In genomic region chr11:59857444-59858434, GRCh38 we compare ENCODE assay signal across 11 cellular contexts. TPM values are rescaled to one million over a fixed set of nuclear protein-coding genes. Genes with fewer than 3 reads are reported as not detected.
A peak's percentile ranks its signal among the peaks of the same experiment; 100 is the strongest.
DNase-seq lines count a peak whose midpoint lies in the region; ATAC-seq, FAIRE-seq and TF ChIP-seq lines count a peak whose summit lies in the region.
"Had no signal": no experiment of that assay in that cellular context is flagged by ENCODE, and none has a peak within 500 bp of the region (broad histone marks: within the 10 kb centered on the region; RNA-seq: fewer than 3 reads in every experiment).

No MANE protein-coding gene starts in this region.

- H3K27ac ChIP-seq in keratinocyte (ENCODE audit: control insufficient read depth, insufficient read depth, low read length) = peak overlapping the region; percentile 44
- no peak overlapping the region for H3K27ac ChIP-seq in right lobe of liver
- H3K27ac ChIP-seq: prostate gland had no signal

- 60% methylated on average over 10 of the region's 10 CpGs for WGBS in right lobe of liver (ENCODE audit: insufficient coverage, low coverage, low lambda C conversion rate, missing lambda C conversion rate)

- no peak for TF ChIP-seq CTCF in keratinocyte (optimal IDR thresholded peaks at IDR 0.05 in 1 of 3, IDR thresholded peaks at IDR 0.05 in 1 of 3, conservative IDR thresholded peaks at IDR 0.05 in 1 of 3; ENCODE audit: extremely low read depth in 1 of 3, insufficient read depth in 2 of 3, low read length in 3 of 3)
- TF ChIP-seq CTCF in GM13977 (IDR thresholded peaks at IDR 0.05; ENCODE audit: extremely low read depth, insufficient read depth, missing control alignments) = no peak
- no peak for TF ChIP-seq CTCF in right lobe of liver (IDR thresholded peaks at IDR 0.05)

- no peak for ATAC-seq in right lobe of liver

- H3K4me1 ChIP-seq in keratinocyte (ENCODE audit: control insufficient read depth, extremely low read depth, insufficient read depth, low read length) (peaks cover 22% of the 10 kb centered on the region), right lobe of liver (no peaks in the 10 kb centered on the region)
- H3K4me1 ChIP-seq: prostate gland had no signal

- no peak for TF ChIP-seq POLR2A in right lobe of liver (IDR thresholded peaks at IDR 0.05)

- H3K27me3 ChIP-seq in keratinocyte (ENCODE audit: control insufficient read depth, extremely low read depth, insufficient read depth, low read length) (no peaks in the 10 kb centered on the region), right lobe of liver (no peaks in the 10 kb centered on the region)

- no peaks in the 10 kb centered on the region for H3K9me1 ChIP-seq in keratinocyte (ENCODE audit: control insufficient read depth, extremely low read depth, insufficient read depth, low read length)

- H3K9ac ChIP-seq in keratinocyte (ENCODE audit: control insufficient read depth, extremely low read depth, insufficient read depth, low read length) = no peak overlapping the region

- dilution Hi-C loops in keratinocyte (cut with MboI; ENCODE audit: extremely low pct_ligation_motif_present, low sequenced_read_pairs) = no loop called here

- peak overlapping the region; percentile 2 for H2AFZ ChIP-seq in keratinocyte (ENCODE audit: control insufficient read depth, low read length)

- DNase-seq in DMS53 (lab: John Stamatoyannopoulos, UW) (peak; percentile 65), HUDEP-2 (lab: John Stamatoyannopoulos, UW; ENCODE audit: unreplicated experiment in 76 of 76) (peak in 54 of 76 experiments; percentile 4 to 89 (median 66)), keratinocyte (ENCODE audit: low read depth, low spot score) (peak; percentile 32), amniotic stem cell (lab: John Stamatoyannopoulos, UW) (no peak), GM13977 (ENCODE audit: low spot score) (no peak), NCI-H510A treated with DMSO at 0.1 percent for 48 hours (lab: John Stamatoyannopoulos, UW) (no peak), right lobe of liver (no peak)
- DNase-seq in activated CD4-positive, alpha-beta T cell treated with anti-CD3 and anti-CD28 coated beads, Interleukin-2, amount 50 U/mL, for 48 hours = peak; percentile 4 to 14
- DNase-seq: activated B cell treated with CpG ODN at 0.5 μM for 24 hours, NCI-H446 had no signal

- H3K4me2 ChIP-seq in keratinocyte (ENCODE audit: control insufficient read depth, extremely low read depth, insufficient read depth, low read depth, low read length) = peak overlapping the region; percentile 36

- in situ Hi-C loops in GM13977 (cut with MboI; ENCODE audit: low pct_unique_long_range_greater_than_20kb, low sequenced_read_pairs, unreplicated experiment) = no loop called here

- FAIRE-seq in keratinocyte (lab: Jason Lieb, UNC) = peak; percentile 64

- H4K20me1 ChIP-seq in keratinocyte (ENCODE audit: control insufficient read depth, extremely low read depth, insufficient read depth, low read length) = no peaks in the 10 kb centered on the region

- H3K36me3 ChIP-seq in keratinocyte (ENCODE audit: control insufficient read depth in 2 of 2, extremely low read depth in 1 of 2, insufficient read depth in 2 of 2, low read length in 2 of 2) (no peaks in the 10 kb centered on the region), right lobe of liver (no peaks in the 10 kb centered on the region)
- H3K36me3 ChIP-seq: prostate gland had no signal

- H3K9me3 ChIP-seq in keratinocyte (ENCODE audit: control insufficient read depth, low read depth, low read length) = no peaks in the 10 kb centered on the region
- no peaks in the 10 kb centered on the region for H3K9me3 ChIP-seq in right lobe of liver
- H3K9me3 ChIP-seq: prostate gland had no signal

- intact Hi-C loops in right lobe of liver (cut with DNase I) = no loop called here

- no peaks in the 10 kb centered on the region for H3K79me2 ChIP-seq in keratinocyte (ENCODE audit: control insufficient read depth, insufficient read depth, low read length)

- H3K4me3 ChIP-seq in keratinocyte (ENCODE audit: control insufficient read depth in 2 of 3, extremely low read depth in 1 of 3, insufficient read depth in 2 of 3, low read depth in 1 of 3, low read length in 3 of 3) (no peak overlapping the region), right lobe of liver (no peak overlapping the region)
- H3K4me3 ChIP-seq: prostate gland had no signal

RNA-seq across cellular contexts. Expression of gene TCN1, which starts 8.5 kb away (rescaled TPM):
- 3.7 to 6.9 TPM (median 3.9 TPM) in 3 replicates for polyA plus RNA-seq in keratinocyte
- polyA plus RNA-seq in keratinocyte (2011; ENCODE audit: low read depth) = 7.0 TPM
- polyA plus RNA-seq in keratinocyte (2011; cell fraction: cytosol; rRNA removed) = 2.4 and 4.2 TPM in 2 replicates
- polyA plus RNA-seq in keratinocyte (2011; cell fraction: nucleus; rRNA removed) = 8.6 and 12.3 TPM in 2 replicates
- 2.2 and 3.2 TPM in 2 replicates for polyA plus RNA-seq in keratinocyte (2012; ENCODE audit: low replicate concordance)
- polyA minus RNA-seq in keratinocyte = 1.2 to 6.1 TPM (median 1.2 TPM) in 3 replicates
- 5.6 TPM for polyA minus RNA-seq in keratinocyte (2011; cell fraction: cytosol; rRNA and poly(A)+ RNA removed)
- 4.5 and 7.6 TPM in 2 replicates for polyA minus RNA-seq in keratinocyte (2011; cell fraction: nucleus; rRNA and poly(A)+ RNA removed)
- under 1 TPM in 2 of 6 experiments, not detected in 4; 0.55 to 0.62 TPM for total RNA-seq in right lobe of liver
- total RNA-seq: activated B cell treated with CpG ODN at 0.5 μM for 24 hours had no signal

RNA-seq across cellular contexts. Expression of gene CBLIF, which starts 12.4 kb away (rescaled TPM):
- not detected in 3 replicates for polyA plus RNA-seq in keratinocyte
- polyA plus RNA-seq in keratinocyte (2011; ENCODE audit: low read depth) = not detected
- polyA plus RNA-seq in keratinocyte (2011; cell fraction: cytosol; rRNA removed) = not detected in 2 replicates
- not detected in 2 replicates for polyA plus RNA-seq in keratinocyte (2011; cell fraction: nucleus; rRNA removed)
- polyA plus RNA-seq in keratinocyte (2012; ENCODE audit: low replicate concordance) = not detected in 2 replicates
- not detected in 3 replicates for polyA minus RNA-seq in keratinocyte
- polyA minus RNA-seq in keratinocyte (2011; cell fraction: cytosol; rRNA and poly(A)+ RNA removed) = not detected
- polyA minus RNA-seq in keratinocyte (2011; cell fraction: nucleus; rRNA and poly(A)+ RNA removed) = not detected in 2 replicates
- total RNA-seq in right lobe of liver = not detected
- total RNA-seq: activated B cell treated with CpG ODN at 0.5 μM for 24 hours, prostate gland had no signal

RNA-seq across cellular contexts. Expression of gene OOSP3, which starts 20.8 kb away (rescaled TPM):
- polyA plus RNA-seq in keratinocyte = 0.09 to 0.14 TPM in 2 of 3 replicates, not detected in the other
- polyA plus RNA-seq in keratinocyte (2011; ENCODE audit: low read depth) = not detected
- 0.16 TPM in 1 of 2 replicates, not detected in the other for polyA plus RNA-seq in keratinocyte (2011; cell fraction: cytosol; rRNA removed)
- polyA plus RNA-seq in keratinocyte (2011; cell fraction: nucleus; rRNA removed) = 0.15 TPM in 1 of 2 replicates, not detected in the other
- not detected in 2 replicates for polyA plus RNA-seq in keratinocyte (2012; ENCODE audit: low replicate concordance)
- polyA minus RNA-seq in keratinocyte = not detected in 3 replicates
- polyA minus RNA-seq in keratinocyte (2011; cell fraction: cytosol; rRNA and poly(A)+ RNA removed) = not detected
- polyA minus RNA-seq in keratinocyte (2011; cell fraction: nucleus; rRNA and poly(A)+ RNA removed) = not detected in 2 replicates
- total RNA-seq in right lobe of liver = not detected
- total RNA-seq: prostate gland had no signal

RNA-seq across cellular contexts. Expression of gene MRPL16, which starts 47.2 kb away (rescaled TPM):
- 32.4 to 85.5 TPM (median 72.1 TPM) in 3 replicates for polyA plus RNA-seq in keratinocyte
- polyA plus RNA-seq in keratinocyte (2011; ENCODE audit: low read depth) = 17.5 TPM
- 77.8 and 78.6 TPM in 2 replicates for polyA plus RNA-seq in keratinocyte (2011; cell fraction: cytosol; rRNA removed)
- polyA plus RNA-seq in keratinocyte (2011; cell fraction: nucleus; rRNA removed) = 62.9 and 65.1 TPM in 2 replicates
- polyA plus RNA-seq in keratinocyte (2012; ENCODE audit: low replicate concordance) = 20.2 and 55.7 TPM in 2 replicates
- polyA minus RNA-seq in keratinocyte = 10.5 to 26.3 TPM (median 17.7 TPM) in 3 replicates
- polyA minus RNA-seq in keratinocyte (2011; cell fraction: cytosol; rRNA and poly(A)+ RNA removed) = 24.9 TPM
- polyA minus RNA-seq in keratinocyte (2011; cell fraction: nucleus; rRNA and poly(A)+ RNA removed) = 8.4 and 9.9 TPM in 2 replicates
- 10 to 100 TPM; 30.6 to 48.3 (median 37.3) TPM for total RNA-seq in right lobe of liver

Comparison
In these comparisons a context has a peak if more than half of its experiments do, and no peak if none do; other contexts are left out.
1. DNase-seq: peak in DMS53 (single experiment), HUDEP-2 (54 of 76), activated CD4-positive, alpha-beta T cell treated with anti-CD3 and anti-CD28 coated beads, Interleukin-2, amount 50 U/mL, for 48 hours (2 of 2) and keratinocyte (single experiment); none in amniotic stem cell (single experiment), GM13977 (single experiment), NCI-H510A treated with DMSO at 0.1 percent for 48 hours (single experiment) and right lobe of liver (0 of 3).